ENCODE assay signal across 17 cellular contexts in genomic region chr2:177237932-177238331, GRCh38. TPM values are rescaled to one million over a fixed set of nuclear protein-coding genes. Genes with fewer than 3 reads are reported as not detected.
DNase-seq lines count a peak whose midpoint lies in the region; ATAC-seq, FAIRE-seq and TF ChIP-seq lines count a peak whose summit lies in the region.
"Had no signal": no experiment of that assay in that cellular context is flagged by ENCODE, and none has a peak within 500 bp of the region (broad histone marks: within the 10 kb centered on the region; RNA-seq: fewer than 3 reads in every experiment).

No MANE protein-coding gene starts in this region.

- H3K9me3 ChIP-seq in HepG2 (ENCODE audit: low read length), result no peaks in the 10 kb centered on the region
- H3K9me3 ChIP-seq in right lobe of liver, result no peaks in the 10 kb centered on the region
- H3K9me3 ChIP-seq in gastroesophageal sphincter, result no peaks in the 10 kb centered on the region
- H3K9me3 ChIP-seq: body of pancreas had no signal

- POLR2A ChIA-PET in HepG2 (lab: Yijun Ruan, JAX), result interaction anchor here (1.5 to 5.6 kb wide), 2 partner anchors 11 to 26 kb away, joined by 5 to 17 read pairs; partner anchors contain the start of gene HNRNPA3

- DNase-seq in HepG2 (ENCODE audit: low spot score), result no peak
- DNase-seq in right lobe of liver, result no peak
- DNase-seq in chondrocyte (ENCODE audit: low spot score), result no peak
- no peak for DNase-seq in natural killer cell treated with Interleukin-12 subunit alpha and Interleukin-12 subunit beta and Interleukin-15 and Interleukin-18, amount 100 ng/mL, for 72 hours (ENCODE audit: low spot score)
- DNase-seq in NCI-H187 treated with DMSO at 0.1 percent for 48 hours (lab: John Stamatoyannopoulos, UW), result no peak
- DNase-seq: activated gamma-delta T cell treated with Interleukin-2 at 50 U/mL for 16 hours, body of pancreas, GDM1, NCI-H2029 treated with DMSO at 0.1 percent for 48 hours, NCI-H510A, SIG-M5 had no signal

- H3K4me2 ChIP-seq in HepG2 (ENCODE audit: low read depth, low read length), result no peak overlapping the region

- H3K4me1 Mint-ChIP-seq in chondrocyte (ENCODE audit: low read depth), result peaks cover 83% of the 10 kb centered on the region
- peaks cover 60 to 69% of the 10 kb centered on the region in 2 donors for H3K4me1 Mint-ChIP-seq in natural killer cell treated with Interleukin-12 subunit alpha and Interleukin-12 subunit beta and Interleukin-15 and Interleukin-18, amount 100 ng/mL, for 72 hours (ENCODE audit: low read depth in 2 of 2)

- H3K27ac Mint-ChIP-seq in chondrocyte (ENCODE audit: unreplicated experiment), result peak overlapping the region; percentile 37
- peak overlapping the region; percentile 83 to 86 for H3K27ac Mint-ChIP-seq in natural killer cell treated with Interleukin-12 subunit alpha and Interleukin-12 subunit beta and Interleukin-15 and Interleukin-18, amount 100 ng/mL, for 72 hours
- H3K27ac Mint-ChIP-seq: stimulated activated memory B cell treated with anti-CD40 and anti-IgM and Interleukin-4, amounts not matched to agents 10 μg/mL and 1 μg/mL and 100 μg/mL, for 72 hours; WTC11 had no signal

- H3K4me3 ChIP-seq in HepG2 (replicated peaks in 1 of 3; ENCODE audit: insufficient read depth in 1 of 3, low read depth in 2 of 3, low read length in 3 of 3) (no peak overlapping the region), right lobe of liver (no peak overlapping the region), gastroesophageal sphincter (no peak overlapping the region)
- H3K4me3 ChIP-seq: body of pancreas had no signal

- H3K9me3 Mint-ChIP-seq in chondrocyte (ENCODE audit: low read depth), result no peaks in the 10 kb centered on the region
- no peaks in the 10 kb centered on the region for H3K9me3 Mint-ChIP-seq in natural killer cell treated with Interleukin-12 subunit alpha and Interleukin-12 subunit beta and Interleukin-15 and Interleukin-18, amount 100 ng/mL, for 72 hours
- H3K9me3 Mint-ChIP-seq: stimulated activated memory B cell treated with anti-CD40 and anti-IgM and Interleukin-4, amounts not matched to agents 10 μg/mL and 1 μg/mL and 100 μg/mL, for 72 hours; T-helper 1 cell treated with Interleukin-12 subunit alpha and Interleukin-12 subunit beta and Interleukin-4 antibody, amounts not matched to agents 30 μg/mL and 1 μg/mL, for 36 hours; WTC11 had no signal

- 33% methylated on average over 2 of the region's 2 CpGs for WGBS in HepG2 (ENCODE audit: low lambda C conversion rate)
- 36% methylated on average over 2 of the region's 2 CpGs for WGBS in right lobe of liver (ENCODE audit: insufficient coverage, low coverage, low lambda C conversion rate, missing lambda C conversion rate)
- 48 to 62% methylated on average over 2 of the region's 2 CpGs for WGBS in gastroesophageal sphincter (ENCODE audit: low coverage in 1 of 2), 2 donors

- H3K4me1 ChIP-seq in HepG2 (ENCODE audit: insufficient read depth, low read length) (peaks cover 89% of the 10 kb centered on the region), right lobe of liver (peaks cover 0 to 77% (median 21%) of the 10 kb centered on the region in 4 donors), gastroesophageal sphincter (peaks cover 25 to 97% (median 42%) of the 10 kb centered on the region in 3 donors)

- no peak for TF ChIP-seq RAD21 in HepG2 (CRISPR knock-in tag; IDR thresholded peaks at IDR 0.05)

- H3K36me3 Mint-ChIP-seq in chondrocyte (ENCODE audit: low read depth), result peaks cover 5% of the 10 kb centered on the region
- H3K36me3 Mint-ChIP-seq in natural killer cell treated with Interleukin-12 subunit alpha and Interleukin-12 subunit beta and Interleukin-15 and Interleukin-18, amount 100 ng/mL, for 72 hours, result peaks cover 17% of the 10 kb centered on the region

- H3K27me3 ChIP-seq in HepG2 (ENCODE audit: control insufficient read depth in 1 of 2, insufficient read depth in 2 of 2, low read length in 2 of 2) (no peaks in the 10 kb centered on the region), right lobe of liver (no peaks in the 10 kb centered on the region), gastroesophageal sphincter (no peaks in the 10 kb centered on the region)
- H3K27me3 ChIP-seq: body of pancreas had no signal

- peaks cover 98% of the 10 kb centered on the region for H3K79me2 ChIP-seq in HepG2 (ENCODE audit: insufficient read depth, low read length)

- TF ChIP-seq POLR2A in HepG2 (IDR thresholded peaks at IDR 0.05; ENCODE audit: insufficient read depth in 1 of 2, low read depth in 2 of 2, low read length in 2 of 2) (no peak), right lobe of liver (IDR thresholded peaks at IDR 0.05) (no peak), gastroesophageal sphincter (IDR thresholded peaks at IDR 0.05) (no peak)

- peaks cover 19 to 51% of the 10 kb centered on the region in 2 experiments for H3K36me3 ChIP-seq in HepG2 (replicated peaks in 1 of 2; ENCODE audit: control insufficient read depth in 1 of 2, insufficient read depth in 2 of 2, low read length in 2 of 2)
- H3K36me3 ChIP-seq in right lobe of liver, result peaks cover 0 to 17% (median 7%) of the 10 kb centered on the region in 4 donors
- H3K36me3 ChIP-seq in gastroesophageal sphincter, result peaks cover 0 to 24% of the 10 kb centered on the region in 2 donors

- BruUV-seq in HepG2 (replicated peaks; lab: Mats Ljungman, UMichigan), result no TSS peak

- no peak for TF ChIP-seq EP300 in HepG2 (IDR thresholded peaks at IDR 0.05; ENCODE audit: low read depth in 2 of 2, low read length in 2 of 2)
- TF ChIP-seq EP300 in HepG2 (CRISPR knock-in tag; IDR thresholded peaks at IDR 0.05; ENCODE audit: borderline replicate concordance), result no peak
- no peak for TF ChIP-seq EP300 in gastroesophageal sphincter (IDR thresholded peaks at IDR 0.05)

- TF ChIP-seq CTCF in HepG2 (CRISPR knock-in tag; IDR thresholded peaks at IDR 0.05) (no peak), right lobe of liver (IDR thresholded peaks at IDR 0.05) (no peak), chondrocyte (IDR thresholded peaks at IDR 0.05) (no peak), gastroesophageal sphincter (IDR thresholded peaks at IDR 0.05) (no peak)

- intact Hi-C loops in HepG2 (cut with micrococcal nuclease; ENCODE audit: unreplicated experiment), result no loop called here
- intact Hi-C loops in right lobe of liver (cut with DNase I), result no loop called here

- H4K20me1 ChIP-seq in HepG2 (ENCODE audit: insufficient read depth, low read length), result peaks cover 96% of the 10 kb centered on the region

- in situ Hi-C loops in HepG2 (cut with HindIII; ENCODE audit: extremely low pct_ligation_motif_present, low pct_unique_long_range_greater_than_20kb), result no loop called here

- ATAC-seq in HepG2 (no peak), right lobe of liver (no peak), HG03439 (IDR thresholded peaks at IDR 0.05; ENCODE audit: unreplicated experiment) (no peak), gastroesophageal sphincter (no peak)
- no peak for ATAC-seq in natural killer cell treated with Interleukin-12 subunit alpha and Interleukin-12 subunit beta and Interleukin-15 and Interleukin-18, amount 100 ng/mL, for 72 hours
- ATAC-seq: body of pancreas; stimulated activated memory B cell treated with anti-CD40 and anti-IgM and Interleukin-4, amounts not matched to agents 10 μg/mL and 1 μg/mL and 100 μg/mL, for 72 hours; WTC11 had no signal

- no peak overlapping the region for H2AFZ ChIP-seq in HepG2 (ENCODE audit: low read length)

- FAIRE-seq in HepG2 (lab: Jason Lieb, UNC), result no peak
- FAIRE-seq: GM12892 had no signal

- H3K4me3 Mint-ChIP-seq in chondrocyte (ENCODE audit: unreplicated experiment), result no peak overlapping the region
- H3K4me3 Mint-ChIP-seq in natural killer cell treated with Interleukin-12 subunit alpha and Interleukin-12 subunit beta and Interleukin-15 and Interleukin-18, amount 100 ng/mL, for 72 hours, result no peak overlapping the region
- H3K4me3 Mint-ChIP-seq: stimulated activated memory B cell treated with anti-CD40 and anti-IgM and Interleukin-4, amounts not matched to agents 10 μg/mL and 1 μg/mL and 100 μg/mL, for 72 hours; T-helper 1 cell treated with Interleukin-12 subunit alpha and Interleukin-12 subunit beta and Interleukin-4 antibody, amounts not matched to agents 30 μg/mL and 1 μg/mL, for 36 hours; WTC11 had no signal

- H3K27ac ChIP-seq in HepG2 (ENCODE audit: extremely low read length, insufficient read depth, low read length), result no peak overlapping the region
- no peak overlapping the region for H3K27ac ChIP-seq in right lobe of liver
- no peak overlapping the region for H3K27ac ChIP-seq in gastroesophageal sphincter

- no peak overlapping the region for H3K9ac ChIP-seq in HepG2 (ENCODE audit: insufficient read depth, low read depth, low read length)

- no peaks in the 10 kb centered on the region for H3K27me3 Mint-ChIP-seq in chondrocyte (ENCODE audit: low read depth)
- H3K27me3 Mint-ChIP-seq in natural killer cell treated with Interleukin-12 subunit alpha and Interleukin-12 subunit beta and Interleukin-15 and Interleukin-18, amount 100 ng/mL, for 72 hours, result no peaks in the 10 kb centered on the region
- H3K27me3 Mint-ChIP-seq: stimulated activated memory B cell treated with anti-CD40 and anti-IgM and Interleukin-4, amounts not matched to agents 10 μg/mL and 1 μg/mL and 100 μg/mL, for 72 hours had no signal

- CTCF ChIA-PET in HepG2 (lab: Yijun Ruan, JAX; ENCODE audit: low intra/inter-chr PET ratio, low total read pairs), result no interaction called here

RNA-seq across cellular contexts. Expression of gene HNRNPA3, which starts 25.3 kb away (rescaled TPM):
- 97.7 and 164 TPM in 2 replicates for total RNA-seq in HepG2 (2016; rRNA removed; fragmentation: Illumina TruSeq; extraction: Trizol)
- total RNA-seq in HepG2 (2016; cell fraction: cytosol; rRNA removed; fragmentation: Illumina TruSeq; extraction: Trizol; ENCODE audit: low read depth), result 14.2 and 15.3 TPM in 2 replicates
- 105 and 171 TPM in 2 replicates for total RNA-seq in HepG2 (2016; cell fraction: insoluble cytoplasmic fraction; rRNA removed; fragmentation: Illumina TruSeq; extraction: Trizol)
- 84.7 and 87.9 TPM in 2 replicates for total RNA-seq in HepG2 (2016; cell fraction: membrane; rRNA removed; fragmentation: Illumina TruSeq; extraction: Trizol)
- 152 and 163 TPM in 2 replicates for total RNA-seq in HepG2 (2016; cell fraction: nucleus; rRNA removed; fragmentation: Illumina TruSeq; extraction: Trizol)
- 52.3 and 73.3 TPM in 2 replicates for polyA plus RNA-seq in HepG2 (2011; rRNA removed)
- polyA plus RNA-seq in HepG2 (2011; cell fraction: cytosol; rRNA removed), result 28.9 and 35.7 TPM in 2 replicates
- 80.5 and 102 TPM in 2 replicates for polyA plus RNA-seq in HepG2 (2011; cell fraction: nucleus; rRNA removed)
- polyA plus RNA-seq in HepG2 (2012), result 166 and 486 TPM in 2 replicates
- polyA plus RNA-seq in HepG2 (2016; cell fraction: cytosol; fragmentation: Illumina TruSeq; extraction: Trizol; ENCODE audit: low read depth), result 36.5 and 45.0 TPM in 2 replicates
- 1,088 and 1,120 TPM in 2 replicates for polyA plus RNA-seq in HepG2 (2016; cell fraction: insoluble cytoplasmic fraction; fragmentation: Illumina TruSeq; extraction: Trizol; ENCODE audit: low read depth)
- 139 and 151 TPM in 2 replicates for polyA plus RNA-seq in HepG2 (2016; cell fraction: membrane; fragmentation: Illumina TruSeq; extraction: Trizol; ENCODE audit: low read depth)
- polyA plus RNA-seq in HepG2 (2016; cell fraction: nucleus; fragmentation: Illumina TruSeq; extraction: Trizol; ENCODE audit: insufficient read depth, low read depth), result 525 and 575 TPM in 2 replicates
- polyA minus RNA-seq in HepG2 (2011; rRNA and poly(A)+ RNA removed; ENCODE audit: low replicate concordance), result 11.2 and 12.3 TPM in 2 replicates
- polyA minus RNA-seq in HepG2 (2011; cell fraction: cytosol; rRNA and poly(A)+ RNA removed), result 34.8 and 38.9 TPM in 2 replicates
- 205 and 222 TPM in 2 replicates for polyA minus RNA-seq in HepG2 (2011; cell fraction: nucleus; rRNA and poly(A)+ RNA removed)
- total RNA-seq in right lobe of liver, result 10 to 100 TPM; 22.4 to 70.4 (median 54.8) TPM
- total RNA-seq in chondrocyte, result 98.0 to 153 TPM (median 106 TPM) in 3 replicates
- total RNA-seq in natural killer cell treated with Interleukin-12 subunit alpha and Interleukin-12 subunit beta and Interleukin-15 and Interleukin-18, amount 100 ng/mL, for 72 hours, result 100 to 1,000 TPM; 170 to 282 TPM
- 10 to 100 TPM; 58.4 to 87.8 (median 73.1) TPM for total RNA-seq in gastroesophageal sphincter

RNA-seq across cellular contexts. Expression of gene NFE2L2, which starts 26.6 kb away (rescaled TPM):
- total RNA-seq in HepG2 (2016; rRNA removed; fragmentation: Illumina TruSeq; extraction: Trizol), result 84.6 and 136 TPM in 2 replicates
- 93.0 and 99.3 TPM in 2 replicates for total RNA-seq in HepG2 (2016; cell fraction: cytosol; rRNA removed; fragmentation: Illumina TruSeq; extraction: Trizol; ENCODE audit: low read depth)
- total RNA-seq in HepG2 (2016; cell fraction: insoluble cytoplasmic fraction; rRNA removed; fragmentation: Illumina TruSeq; extraction: Trizol), result 80.6 and 139 TPM in 2 replicates
- total RNA-seq in HepG2 (2016; cell fraction: membrane; rRNA removed; fragmentation: Illumina TruSeq; extraction: Trizol), result 85.8 and 94.3 TPM in 2 replicates
- 92.5 and 95.6 TPM in 2 replicates for total RNA-seq in HepG2 (2016; cell fraction: nucleus; rRNA removed; fragmentation: Illumina TruSeq; extraction: Trizol)
- 138 and 215 TPM in 2 replicates for polyA plus RNA-seq in HepG2 (2011; rRNA removed)
- 94.2 and 119 TPM in 2 replicates for polyA plus RNA-seq in HepG2 (2011; cell fraction: cytosol; rRNA removed)
- 66.9 and 70.1 TPM in 2 replicates for polyA plus RNA-seq in HepG2 (2011; cell fraction: nucleus; rRNA removed)
- polyA plus RNA-seq in HepG2 (2012), result 104 and 115 TPM in 2 replicates
- polyA plus RNA-seq in HepG2 (2016; cell fraction: cytosol; fragmentation: Illumina TruSeq; extraction: Trizol; ENCODE audit: low read depth), result 17.6 and 20.3 TPM in 2 replicates
- polyA plus RNA-seq in HepG2 (2016; cell fraction: insoluble cytoplasmic fraction; fragmentation: Illumina TruSeq; extraction: Trizol; ENCODE audit: low read depth), result 211 and 217 TPM in 2 replicates
- polyA plus RNA-seq in HepG2 (2016; cell fraction: membrane; fragmentation: Illumina TruSeq; extraction: Trizol; ENCODE audit: low read depth), result 41.9 and 49.1 TPM in 2 replicates
- polyA plus RNA-seq in HepG2 (2016; cell fraction: nucleus; fragmentation: Illumina TruSeq; extraction: Trizol; ENCODE audit: insufficient read depth, low read depth), result 168 and 175 TPM in 2 replicates
- polyA minus RNA-seq in HepG2 (2011; rRNA and poly(A)+ RNA removed; ENCODE audit: low replicate concordance), result 157 and 264 TPM in 2 replicates
- 128 and 137 TPM in 2 replicates for polyA minus RNA-seq in HepG2 (2011; cell fraction: cytosol; rRNA and poly(A)+ RNA removed)
- 140 and 141 TPM in 2 replicates for polyA minus RNA-seq in HepG2 (2011; cell fraction: nucleus; rRNA and poly(A)+ RNA removed)
- 10 to 100 TPM; 27.9 to 83.6 (median 35.6) TPM for total RNA-seq in right lobe of liver
- total RNA-seq in chondrocyte, result 65.7 to 88.2 TPM (median 86.8 TPM) in 3 replicates
- 10 to 100 TPM; 71.2 to 96.6 TPM for total RNA-seq in natural killer cell treated with Interleukin-12 subunit alpha and Interleukin-12 subunit beta and Interleukin-15 and Interleukin-18, amount 100 ng/mL, for 72 hours
- total RNA-seq in gastroesophageal sphincter, result 100 to 1,000 TPM in 1 of 4 donors, 10 to 100 TPM in 3; 55.5 to 111 (median 89.2) TPM
